Comparison of ENCODE assay signal across 8 cellular contexts in genomic region chr5:36239370-36240293, GRCh38. TPM values are rescaled to one million over a fixed set of nuclear protein-coding genes. Genes with fewer than 3 reads are reported as not detected.
DNase-seq lines count a peak whose midpoint lies in the region; ATAC-seq and TF ChIP-seq lines count a peak whose summit lies in the region.

No MANE protein-coding gene starts in this region.

- no peaks in the 10 kb centered on the region for H3K27me3 Mint-ChIP-seq in activated T-cell treated with anti-CD3 and anti-CD28 coated beads, Interleukin-2, amount 50 U/mL, for 4 hours (ENCODE audit: low read depth)
- no peaks in the 10 kb centered on the region for H3K27me3 Mint-ChIP-seq in activated naive CD8-positive, alpha-beta T cell treated with anti-CD3 and anti-CD28 coated beads, Interleukin-2, amount 10 ng/mL, durations not matched to agents 7 days and 5 days

- peak overlapping the region; percentile 15 for H3K27ac Mint-ChIP-seq in activated naive CD8-positive, alpha-beta T cell treated with anti-CD3 and anti-CD28 coated beads, Interleukin-2, amount 10 ng/mL, durations not matched to agents 7 days and 5 days

- POLR2A ChIA-PET in activated naive CD8-positive, alpha-beta T cell treated with anti-CD3 and anti-CD28 coated beads, Interleukin-2, amount 10 ng/mL, durations not matched to agents 7 days and 5 days (lab: Charles Lee): interaction anchor here (4.0 kb wide), 1 partner anchor 88 kb away, joined by 36 read pairs; the partner anchor contains the start of genes LMBRD2 and SKP2

- peaks cover 48% of the 10 kb centered on the region for H3K4me1 Mint-ChIP-seq in activated T-cell treated with anti-CD3 and anti-CD28 coated beads, Interleukin-2, amount 50 U/mL, for 4 hours (ENCODE audit: low read depth)
- peaks cover 18% of the 10 kb centered on the region for H3K4me1 Mint-ChIP-seq in activated naive CD8-positive, alpha-beta T cell treated with anti-CD3 and anti-CD28 coated beads, Interleukin-2, amount 10 ng/mL, durations not matched to agents 7 days and 5 days

- H3K9me3 ChIP-seq in left lung (no peaks in the 10 kb centered on the region), tibial artery (no peaks in the 10 kb centered on the region)

- H3K4me1 ChIP-seq in left lung (peaks cover 25 to 50% of the 10 kb centered on the region in 2 donors), tibial artery (peaks cover 0 to 57% (median 25%) of the 10 kb centered on the region in 4 donors)

- H3K36me3 ChIP-seq in left lung (no peaks in the 10 kb centered on the region), tibial artery (no peaks in the 10 kb centered on the region)

- no peak for DNase-seq in activated T-cell treated with anti-CD3 and anti-CD28 coated beads, Interleukin-2, amount 50 U/mL, for 4 hours
- DNase-seq in activated T-cell treated with anti-CD3 and anti-CD28 coated beads, Interleukin-2, amount 50 U/mL, for 48 hours: no peak
- DNase-seq in activated naive CD8-positive, alpha-beta T cell treated with anti-CD3 and anti-CD28 coated beads, Interleukin-2, amount 10 ng/mL, durations not matched to agents 7 days and 5 days: no peak
- DNase-seq in left lung: no peak
- no peak for DNase-seq in tibial artery
- no peak for DNase-seq in NCI-H345 (lab: John Stamatoyannopoulos, UW)
- DNase-seq in omental fat pad (ENCODE audit: low spot score): no peak

- H3K27me3 ChIP-seq in left lung (no peaks in the 10 kb centered on the region), tibial artery (no peaks in the 10 kb centered on the region)

- ATAC-seq in activated T-cell treated with anti-CD3 and anti-CD28 coated beads, Interleukin-2, amount 50 U/mL, for 4 hours: no peak
- ATAC-seq in activated naive CD8-positive, alpha-beta T cell treated with anti-CD3 and anti-CD28 coated beads, Interleukin-2, amount 10 ng/mL, durations not matched to agents 7 days and 5 days (ENCODE audit: low read depth): no peak
- no peak for ATAC-seq in left lung
- ATAC-seq in GM18873 (IDR thresholded peaks at IDR 0.05; ENCODE audit: low FRiP score, unreplicated experiment): no peak
- ATAC-seq in omental fat pad (ENCODE audit: low FRiP score): no peak

- intact Hi-C loops in left lung (cut with DNase I): no loop called here
- intact Hi-C loops in tibial artery (cut with DNase I; ENCODE audit: low total_unique reads): loop anchor here (10.0 kb wide), 2 partner anchors 65 to 85 kb away; partner anchors contain the start of genes LMBRD2, RANBP3L and SKP2

- TF ChIP-seq CTCF in left lung (IDR thresholded peaks at IDR 0.05): no peak
- no peak for TF ChIP-seq CTCF in tibial artery (IDR thresholded peaks at IDR 0.05)
- TF ChIP-seq CTCF in omental fat pad (IDR thresholded peaks at IDR 0.05): no peak

- H3K27ac ChIP-seq in left lung (peak overlapping the region; percentile 90 to 97), tibial artery (peak overlapping the region; percentile 92 to 100)

- H3K4me3 ChIP-seq in left lung (peak overlapping the region in 1 of 2 donors; percentile 88), tibial artery (peak overlapping the region; percentile 69 to 99)

- H3K36me3 Mint-ChIP-seq in activated T-cell treated with anti-CD3 and anti-CD28 coated beads, Interleukin-2, amount 50 U/mL, for 4 hours (ENCODE audit: insufficient read depth): no peaks in the 10 kb centered on the region
- H3K36me3 Mint-ChIP-seq in activated naive CD8-positive, alpha-beta T cell treated with anti-CD3 and anti-CD28 coated beads, Interleukin-2, amount 10 ng/mL, durations not matched to agents 7 days and 5 days: peaks cover 2% of the 10 kb centered on the region

- peak overlapping the region; percentile 84 for H3K4me3 Mint-ChIP-seq in activated T-cell treated with anti-CD3 and anti-CD28 coated beads, Interleukin-2, amount 50 U/mL, for 4 hours
- H3K4me3 Mint-ChIP-seq in activated naive CD8-positive, alpha-beta T cell treated with anti-CD3 and anti-CD28 coated beads, Interleukin-2, amount 10 ng/mL, durations not matched to agents 7 days and 5 days: peak overlapping the region; percentile 53

- H3K9me3 Mint-ChIP-seq in activated T-cell treated with anti-CD3 and anti-CD28 coated beads, Interleukin-2, amount 50 U/mL, for 4 hours: no peaks in the 10 kb centered on the region
- H3K9me3 Mint-ChIP-seq in activated naive CD8-positive, alpha-beta T cell treated with anti-CD3 and anti-CD28 coated beads, Interleukin-2, amount 10 ng/mL, durations not matched to agents 7 days and 5 days: no peaks in the 10 kb centered on the region

RNA-seq across cellular contexts. Expression of gene NADK2, which starts 2.1 kb away (rescaled TPM):
- 10 to 100 TPM; 18.9 to 19.5 (median 19.5) TPM for total RNA-seq in activated T-cell treated with anti-CD3 and anti-CD28 coated beads, Interleukin-2, amount 50 U/mL, for 4 hours
- total RNA-seq in activated naive CD8-positive, alpha-beta T cell treated with anti-CD3 and anti-CD28 coated beads, Interleukin-2, amount 10 ng/mL, durations not matched to agents 7 days and 5 days: 10 to 100 TPM; 16.5 to 17.3 TPM
- total RNA-seq in left lung (10 to 100 TPM; 23.8 to 30.8 TPM), omental fat pad (10 to 100 TPM; 13.2 to 26.5 (median 18.9) TPM)
